In the genomic region with DNA sequence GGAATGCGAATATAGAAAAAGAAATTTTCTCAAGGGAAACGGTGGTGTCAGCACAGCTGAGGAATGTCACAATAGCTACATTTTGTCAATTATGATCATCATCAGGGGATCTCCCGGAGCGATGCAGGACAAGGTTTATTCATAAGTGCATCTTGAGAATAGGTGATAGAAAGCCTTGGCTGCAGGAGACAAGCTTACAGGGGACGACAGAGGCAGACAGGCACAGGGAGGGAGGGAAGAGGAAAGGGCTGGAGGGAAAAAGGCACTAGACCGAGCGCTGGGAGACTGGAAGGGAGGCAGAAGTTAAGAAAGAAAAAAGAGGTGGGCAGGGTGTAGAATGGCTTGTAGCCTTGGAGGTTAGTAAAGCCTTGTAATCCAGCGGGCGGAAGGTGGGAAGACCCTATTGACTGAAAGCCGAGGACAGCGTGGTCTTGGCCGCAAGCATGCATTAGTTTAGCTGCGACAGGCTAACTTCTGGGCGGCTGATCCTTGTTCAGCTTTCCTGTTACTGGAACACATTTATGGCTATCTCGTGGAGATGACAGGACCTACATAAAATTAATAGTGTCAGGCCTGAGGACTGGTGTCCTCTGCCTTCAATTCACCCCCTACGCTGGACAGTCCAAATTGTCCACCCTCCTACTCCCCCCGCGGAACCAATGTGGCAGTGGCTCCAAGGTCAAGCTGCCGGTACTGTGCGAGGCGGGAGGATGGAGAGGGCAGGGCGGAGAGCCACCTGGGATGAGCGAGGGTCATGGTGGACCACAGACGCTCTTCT, we compare ENCODE assay signal across 8 cellular contexts. TPM values are rescaled to one million over a fixed set of nuclear protein-coding genes. Genes with fewer than 3 reads are reported as not detected.
DNase-seq lines count a peak whose midpoint lies in the region; ATAC-seq and TF ChIP-seq lines count a peak whose summit lies in the region.

No MANE protein-coding gene starts in this region.

- H3K27ac ChIP-seq in AG04450 (ENCODE audit: low read depth, low read length), result peak overlapping the region; percentile 94
- H3K27ac ChIP-seq in caudate nucleus (ENCODE audit: low read depth, low read length), result peak overlapping the region; percentile 91
- H3K27ac ChIP-seq in liver (ENCODE audit: low read depth in 1 of 2, low read length in 2 of 2), result peak overlapping the region; percentile 79 to 82
- H3K27ac ChIP-seq in stomach smooth muscle (ENCODE audit: low read length), result peak overlapping the region; percentile 81

- peak overlapping the region; percentile 93 for H3K4me3 ChIP-seq in AG04450 (ENCODE audit: low read depth, low read length)
- H3K4me3 ChIP-seq in liver (ENCODE audit: low read depth in 1 of 3, low read length in 3 of 3), result peak overlapping the region; percentile 74 to 88 (median 78)
- peak overlapping the region; percentile 71 to 87 for H3K4me3 ChIP-seq in stomach smooth muscle (ENCODE audit: low read length in 2 of 2)

- TF ChIP-seq CTCF in AG04450 (IDR thresholded peaks at IDR 0.05; ENCODE audit: low read depth, low read length) (no peak), liver (IDR thresholded peaks at IDR 0.05; ENCODE audit: low read depth, low read length, missing input control) (no peak)

- DNase-seq in AG04450 (ENCODE audit: low read depth, low spot score) (no peak), LHCN-M2 (ENCODE audit: low read depth) (peak; percentile 30), caudate nucleus (lab: John Stamatoyannopoulos, UW) (peak in 37 of 61 donors; percentile 1 to 73 (median 37)), OCI-M2 (lab: John Stamatoyannopoulos, UW; ENCODE audit: unreplicated experiment) (no peak), DMS53 treated with DMSO at 0.1 percent for 48 hours (lab: John Stamatoyannopoulos, UW; ENCODE audit: unreplicated experiment) (no peak)

- no peak for TF ChIP-seq RAD21 in liver (IDR thresholded peaks at IDR 0.05)

- peaks cover 2 to 36% (median 21%) of the 10 kb centered on the region in 4 donors for H3K4me1 ChIP-seq in liver (ENCODE audit: control insufficient read depth in 4 of 4, insufficient read depth in 4 of 4, low read length in 3 of 4)
- H3K4me1 ChIP-seq in stomach smooth muscle (ENCODE audit: control insufficient read depth, insufficient read depth, low read length), result peaks cover 5% of the 10 kb centered on the region

- H3K36me3 ChIP-seq in liver (ENCODE audit: control insufficient read depth in 4 of 4, insufficient read depth in 3 of 4, low read depth in 1 of 4, low read length in 3 of 4) (no peaks in the 10 kb centered on the region), stomach smooth muscle (ENCODE audit: control insufficient read depth in 2 of 2, insufficient read depth in 2 of 2, low read length in 2 of 2) (no peaks in the 10 kb centered on the region)

- no peak for ATAC-seq in HG03378 (IDR thresholded peaks at IDR 0.05; ENCODE audit: unreplicated experiment)

- H3K27me3 ChIP-seq in AG04450 (ENCODE audit: control insufficient read depth, insufficient read depth, low read length), result no peaks in the 10 kb centered on the region
- no peaks in the 10 kb centered on the region for H3K27me3 ChIP-seq in liver (ENCODE audit: control insufficient read depth in 4 of 4, insufficient read depth in 4 of 4, low read length in 3 of 4)
- no peaks in the 10 kb centered on the region for H3K27me3 ChIP-seq in stomach smooth muscle (ENCODE audit: control insufficient read depth in 1 of 2, insufficient read depth in 2 of 2, low read length in 2 of 2)

- POLR2A ChIA-PET in AG04450 (lab: Yijun Ruan, JAX), result interaction anchor here (1.2 to 2.5 kb wide), 3 partner anchors 10 to 543 kb away, joined by 7 to 11 read pairs (median 10); no protein-coding TSS in a partner anchor

- CTCF ChIA-PET in AG04450 (lab: Charles Lee), result interaction anchor here (3.6 kb wide), 1 partner anchor 10 kb away, joined by 13 read pairs; no protein-coding TSS in a partner anchor

- H3K9me3 ChIP-seq in AG04450 (ENCODE audit: control insufficient read depth, insufficient read depth, low read length) (no peaks in the 10 kb centered on the region), liver (ENCODE audit: control insufficient read depth in 4 of 4, low read length in 3 of 4) (no peaks in the 10 kb centered on the region), stomach smooth muscle (ENCODE audit: control insufficient read depth in 2 of 2, low read length in 2 of 2) (no peaks in the 10 kb centered on the region)

- H3K9ac ChIP-seq in liver (ENCODE audit: low read depth in 1 of 2, low read length in 2 of 2) (peak overlapping the region; percentile 40 to 50), stomach smooth muscle (ENCODE audit: low read length in 2 of 2) (peak overlapping the region; percentile 61 to 82)

- WGBS in liver, result 29% methylated on average over 24 of the region's 24 CpGs

TF ChIP-seq in liver, 16 proteins besides CTCF, POLR2A, EP300 and RAD21:
- TF ChIP-seq FOXA1 (IDR thresholded peaks at IDR 0.05) (no peak), TAF1 (conservative IDR thresholded peaks at IDR 0.05) (no peak)
- TF ChIP-seq, protein P1, sequence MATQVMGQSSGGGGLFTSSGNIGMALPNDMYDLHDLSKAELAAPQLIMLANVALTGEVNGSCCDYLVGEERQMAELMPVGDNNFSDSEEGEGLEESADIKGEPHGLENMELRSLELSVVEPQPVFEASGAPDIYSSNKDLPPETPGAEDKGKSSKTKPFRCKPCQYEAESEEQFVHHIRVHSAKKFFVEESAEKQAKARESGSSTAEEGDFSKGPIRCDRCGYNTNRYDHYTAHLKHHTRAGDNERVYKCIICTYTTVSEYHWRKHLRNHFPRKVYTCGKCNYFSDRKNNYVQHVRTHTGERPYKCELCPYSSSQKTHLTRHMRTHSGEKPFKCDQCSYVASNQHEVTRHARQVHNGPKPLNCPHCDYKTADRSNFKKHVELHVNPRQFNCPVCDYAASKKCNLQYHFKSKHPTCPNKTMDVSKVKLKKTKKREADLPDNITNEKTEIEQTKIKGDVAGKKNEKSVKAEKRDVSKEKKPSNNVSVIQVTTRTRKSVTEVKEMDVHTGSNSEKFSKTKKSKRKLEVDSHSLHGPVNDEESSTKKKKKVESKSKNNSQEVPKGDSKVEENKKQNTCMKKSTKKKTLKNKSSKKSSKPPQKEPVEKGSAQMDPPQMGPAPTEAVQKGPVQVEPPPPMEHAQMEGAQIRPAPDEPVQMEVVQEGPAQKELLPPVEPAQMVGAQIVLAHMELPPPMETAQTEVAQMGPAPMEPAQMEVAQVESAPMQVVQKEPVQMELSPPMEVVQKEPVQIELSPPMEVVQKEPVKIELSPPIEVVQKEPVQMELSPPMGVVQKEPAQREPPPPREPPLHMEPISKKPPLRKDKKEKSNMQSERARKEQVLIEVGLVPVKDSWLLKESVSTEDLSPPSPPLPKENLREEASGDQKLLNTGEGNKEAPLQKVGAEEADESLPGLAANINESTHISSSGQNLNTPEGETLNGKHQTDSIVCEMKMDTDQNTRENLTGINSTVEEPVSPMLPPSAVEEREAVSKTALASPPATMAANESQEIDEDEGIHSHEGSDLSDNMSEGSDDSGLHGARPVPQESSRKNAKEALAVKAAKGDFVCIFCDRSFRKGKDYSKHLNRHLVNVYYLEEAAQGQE (IDR thresholded peaks at IDR 0.05), result no peak

RNA-seq across cellular contexts. Expression of a gene that starts 1.5 kb away (rescaled TPM):
- 71.9 and 98.3 TPM in 2 replicates for polyA plus RNA-seq in AG04450 (2011; rRNA removed)
- 74.8 and 123 TPM in 2 replicates for polyA minus RNA-seq in AG04450 (2011; rRNA and poly(A)+ RNA removed)
- total RNA-seq in LHCN-M2 (2014; rRNA removed), result 44.6 and 57.3 TPM in 2 replicates
- 22.2 TPM for polyA plus RNA-seq in LHCN-M2 (2012)
- 10 to 100 TPM; 19.3 to 31.8 TPM for total RNA-seq in liver
- 10 to 100 TPM in 1 of 2 donors, 1 to 10 TPM in 1; 9.0 to 11.2 TPM for polyA plus RNA-seq in liver

Comparison
In these comparisons a context has a peak if more than half of its experiments do, and no peak if none do; other contexts are left out.
1. DNase-seq: peak in LHCN-M2 (single experiment) and caudate nucleus (37 of 61); none in AG04450 (single experiment), OCI-M2 (single experiment) and DMS53 treated with DMSO at 0.1 percent for 48 hours (single experiment).
2. Peak in every context shown above with its lines, with median percentiles within 50 percentile points of each other: H3K27ac ChIP-seq and H3K4me3 ChIP-seq.